In the genomic region with DNA sequence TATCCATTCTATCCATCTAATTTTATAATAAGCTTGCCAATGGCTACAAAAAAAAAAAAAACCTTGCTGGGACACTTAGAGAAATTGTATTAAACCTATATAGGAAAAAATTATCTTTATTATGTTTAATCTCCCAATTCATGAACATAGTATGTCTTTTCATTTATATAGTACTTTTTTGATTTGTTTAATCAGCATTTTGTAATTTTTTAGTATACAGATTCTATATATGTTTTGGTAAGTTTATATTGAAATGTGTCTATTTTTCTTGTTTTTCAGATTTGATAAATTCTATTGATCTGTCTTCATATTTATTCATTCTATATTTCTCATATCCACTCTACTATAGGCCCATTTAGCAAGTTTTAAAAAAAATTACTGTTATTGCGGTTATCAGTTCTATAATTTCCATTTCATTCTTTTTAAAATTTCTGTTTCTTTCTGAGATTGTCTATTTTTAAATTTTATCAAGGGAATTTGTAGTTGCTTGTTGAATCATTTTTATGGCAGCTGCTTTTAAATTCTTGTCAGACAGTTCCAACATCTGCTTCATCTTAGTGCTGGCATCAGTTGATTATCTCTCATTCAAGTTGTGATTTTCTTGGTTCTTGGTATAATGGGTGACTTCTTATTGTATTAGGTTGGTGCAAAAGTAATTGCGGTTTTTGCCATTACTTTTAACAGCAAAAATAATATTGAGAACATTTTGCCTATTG, we compare ENCODE assay signal across 25 cellular contexts.
"Had no signal": no experiment of that assay in that cellular context is flagged by ENCODE, and none has a peak within 500 bp of the region (broad histone marks: within the 10 kb centered on the region; RNA-seq: fewer than 3 reads in every experiment).

No MANE protein-coding gene starts in this region.

- DNase-seq: activated CD4-positive, alpha-beta memory T cell treated with anti-CD3 and anti-CD28 coated beads, Interleukin-2, amount 10 ng/mL, durations not matched to agents 7 days and 5 days; activated CD4-positive, alpha-beta T cell treated with anti-CD3 and anti-CD28 coated beads for 36 hours; activated CD4-positive, alpha-beta T cell treated with anti-CD3 and anti-CD28 coated beads, Interleukin-2, amount 50 U/mL, for 1 hour; activated CD4-positive, CD25-positive, alpha-beta regulatory T cell; activated gamma-delta T cell; activated naive CD4-positive, alpha-beta T cell treated with anti-CD3 and anti-CD28 coated beads, Interleukin-2, amount 50 U/mL, for 16 hours; activated T-cell treated with anti-CD3 and anti-CD28 coated beads for 4 hours; activated T-cell treated with anti-CD3 and anti-CD28 coated beads, Interleukin-2, amount 50 U/mL, for 48 hours; aorta; caudate nucleus; NCI-H1092; NCI-H1417; NCI-H2029; NCI-H2107; NCI-H2171 treated with DMSO at 0.1 percent for 48 hours; NCI-H226; NCI-H526; NCI-H82; RPMI8226; SJCRH30; SK-N-SH; T-helper 1 cell had no signal

- H3K36me3 ChIP-seq: breast epithelium, SJCRH30 had no signal

- H3K4me2 ChIP-seq: SK-N-SH had no signal

- H3K4me3 Mint-ChIP-seq: activated CD4-positive, alpha-beta memory T cell treated with anti-CD3 and anti-CD28 coated beads, Interleukin-2, amount 10 ng/mL, durations not matched to agents 7 days and 5 days; activated CD4-positive, alpha-beta T cell treated with anti-CD3 and anti-CD28 coated beads for 36 hours; activated T-helper 17 cell treated with anti-CD3 and anti-CD28 coated beads, Interleukin-2, amount 50 U/mL, for 72 hours had no signal

- H3K27ac ChIP-seq: breast epithelium, SJCRH30, VCaP had no signal

- H3K4me1 ChIP-seq: breast epithelium, SJCRH30 had no signal

- ATAC-seq: activated CD4-positive, alpha-beta T cell treated with anti-CD3 and anti-CD28 coated beads for 36 hours; activated T-helper 17 cell treated with anti-CD3 and anti-CD28 coated beads, Interleukin-2, amount 50 U/mL, for 72 hours had no signal

- H3K27ac Mint-ChIP-seq: activated CD4-positive, alpha-beta memory T cell treated with anti-CD3 and anti-CD28 coated beads, Interleukin-2, amount 10 ng/mL, durations not matched to agents 7 days and 5 days; activated CD4-positive, alpha-beta T cell treated with anti-CD3 and anti-CD28 coated beads for 36 hours; activated T-helper 17 cell treated with anti-CD3 and anti-CD28 coated beads, Interleukin-2, amount 50 U/mL, for 72 hours had no signal

- H3K27me3 Mint-ChIP-seq: activated CD4-positive, alpha-beta memory T cell treated with anti-CD3 and anti-CD28 coated beads, Interleukin-2, amount 10 ng/mL, durations not matched to agents 7 days and 5 days had no signal

- H3K4me3 ChIP-seq: breast epithelium, SJCRH30 had no signal

- H3K9me3 Mint-ChIP-seq: activated CD4-positive, alpha-beta memory T cell treated with anti-CD3 and anti-CD28 coated beads, Interleukin-2, amount 10 ng/mL, durations not matched to agents 7 days and 5 days; activated T-helper 17 cell treated with anti-CD3 and anti-CD28 coated beads, Interleukin-2, amount 50 U/mL, for 72 hours had no signal

- H3K27me3 ChIP-seq: breast epithelium, SJCRH30 had no signal

- H3K9ac ChIP-seq: SK-N-SH had no signal

- H3K9me3 ChIP-seq: breast epithelium, SK-N-SH had no signal

- H3K4me1 Mint-ChIP-seq: activated CD4-positive, alpha-beta memory T cell treated with anti-CD3 and anti-CD28 coated beads, Interleukin-2, amount 10 ng/mL, durations not matched to agents 7 days and 5 days; activated CD4-positive, alpha-beta T cell treated with anti-CD3 and anti-CD28 coated beads for 36 hours; activated T-helper 17 cell treated with anti-CD3 and anti-CD28 coated beads, Interleukin-2, amount 50 U/mL, for 72 hours had no signal
